Comparison of ENCODE assay signal across 10 cellular contexts in the genomic region with DNA sequence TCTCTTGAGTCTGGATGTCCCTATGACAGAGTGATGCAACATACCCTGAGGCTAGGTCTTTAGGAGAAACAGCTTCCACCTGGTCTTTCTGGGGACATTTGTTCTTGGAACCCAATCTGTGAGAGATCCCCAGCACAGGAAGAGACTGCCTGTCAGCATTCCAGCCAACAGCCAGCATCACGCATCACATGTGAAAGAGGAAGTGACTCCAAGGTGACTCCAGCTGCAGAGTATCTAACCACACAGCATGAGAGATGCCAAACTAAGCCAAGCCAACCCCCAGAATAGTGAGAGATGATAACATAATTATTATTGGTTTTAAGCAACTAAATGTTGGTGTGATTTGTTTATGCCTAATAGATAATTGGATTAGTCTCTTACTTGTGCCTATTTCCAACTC. TPM values are rescaled to one million over a fixed set of nuclear protein-coding genes. Genes with fewer than 3 reads are reported as not detected.
DNase-seq lines count a peak whose midpoint lies in the region; ATAC-seq and TF ChIP-seq lines count a peak whose summit lies in the region.
"Had no signal": no experiment of that assay in that cellular context is flagged by ENCODE, and none has a peak within 500 bp of the region (broad histone marks: within the 10 kb centered on the region; RNA-seq: fewer than 3 reads in every experiment).

No MANE protein-coding gene starts in this region.

- ATAC-seq in GM18858 (IDR thresholded peaks at IDR 0.05; ENCODE audit: unreplicated experiment) (peak; percentile 73), HG02884 (IDR thresholded peaks at IDR 0.05; ENCODE audit: unreplicated experiment) (peak; percentile 77), memory B cell (ENCODE audit: low read depth) (peak; percentile 61)
- ATAC-seq: activated T-cell treated with anti-CD3 and anti-CD28 coated beads, Interleukin-2, amount 50 U/mL, for 4 hours had no signal

- H3K36me3 ChIP-seq in tibial nerve (no peaks in the 10 kb centered on the region), testis (ENCODE audit: low read depth, missing control alignments) (no peaks in the 10 kb centered on the region)

- H3K27me3 Mint-ChIP-seq in memory B cell = peaks cover 5% of the 10 kb centered on the region

- H3K27me3 ChIP-seq in tibial nerve (no peaks in the 10 kb centered on the region), testis (no peaks in the 10 kb centered on the region)

- CTCF ChIA-PET in RWPE1 (lab: Yijun Ruan, JAX) = no interaction called here

- no peaks in the 10 kb centered on the region for H3K36me3 Mint-ChIP-seq in memory B cell

- H3K4me1 Mint-ChIP-seq in memory B cell = peaks cover under 1% of the 10 kb centered on the region

- WGBS in tibial nerve, 2 donors = 67 to 85% methylated on average over 1 of the region's 1 CpG
- WGBS in testis, 2 donors = 72 to 92% methylated on average over 1 of the region's 1 CpG

- POLR2A ChIA-PET in RWPE1 (lab: Yijun Ruan, JAX; ENCODE audit: low non-redundant PET) = no interaction called here

- H3K9me3 ChIP-seq in tibial nerve = no peaks in the 10 kb centered on the region
- no peaks in the 10 kb centered on the region for H3K9me3 ChIP-seq in testis

- TF ChIP-seq POLR2A in tibial nerve (IDR thresholded peaks at IDR 0.05) (no peak), testis (IDR thresholded peaks at IDR 0.05) (no peak)

- H3K4me3 Mint-ChIP-seq in memory B cell = no peak overlapping the region
- H3K4me3 Mint-ChIP-seq: activated T-cell treated with anti-CD3 and anti-CD28 coated beads, Interleukin-2, amount 50 U/mL, for 4 hours had no signal

- TF ChIP-seq CTCF in RWPE1 (conservative IDR thresholded peaks at IDR 0.05; ENCODE audit: low read depth) (no peak), tibial nerve (IDR thresholded peaks at IDR 0.05) (no peak), testis (IDR thresholded peaks at IDR 0.05) (no peak)

- H3K9me3 Mint-ChIP-seq in memory B cell = no peaks in the 10 kb centered on the region
- H3K9me3 Mint-ChIP-seq: activated T-cell treated with anti-CD3 and anti-CD28 coated beads, Interleukin-2, amount 50 U/mL, for 4 hours had no signal

- H3K27ac ChIP-seq in RWPE1 (no peak overlapping the region), tibial nerve (no peak overlapping the region), testis (no peak overlapping the region)

- H3K4me1 ChIP-seq in tibial nerve (peaks cover 0 to 5% (median 0%) of the 10 kb centered on the region in 4 donors), testis (no peaks in the 10 kb centered on the region)

- H3K27ac Mint-ChIP-seq in memory B cell = no peak overlapping the region

- intact Hi-C loops in testis (cut with DNase I; ENCODE audit: low total_unique reads) = loop anchor here (10.0 kb wide), 2 partner anchors 123 to 193 kb away; no protein-coding TSS in a partner anchor

- TF ChIP-seq EP300 in tibial nerve (IDR thresholded peaks at IDR 0.05) = no peak

- DNase-seq in RWPE1 (ENCODE audit: low spot score) = peak; percentile 8
- DNase-seq in memory B cell (ENCODE audit: low spot score in 2 of 2) = no peak
- DNase-seq in tibial nerve (ENCODE audit: low spot score in 2 of 2) = no peak
- DNase-seq in testis = no peak
- no peak for DNase-seq in NCI-H2227 (lab: John Stamatoyannopoulos, UW; ENCODE audit: unreplicated experiment)
- DNase-seq in NCI-H2107 (lab: John Stamatoyannopoulos, UW) = no peak
- DNase-seq: activated T-cell treated with anti-CD3 and anti-CD28 coated beads, Interleukin-2, amount 50 U/mL, for 4 hours had no signal

- no peak overlapping the region for H3K4me3 ChIP-seq in tibial nerve
- H3K4me3 ChIP-seq in testis = no peak overlapping the region

RNA-seq across cellular contexts. Expression of a gene that starts 35.7 kb away (rescaled TPM):
- total RNA-seq in tibial nerve = not detected
- total RNA-seq in testis = 10 to 100 TPM in 1 of 2 donors, 1 to 10 TPM in 1; 9.8 to 22.1 TPM
- polyA plus RNA-seq in testis (ENCODE audit: insufficient read depth, low read depth, low replicate concordance) = 13.7 TPM
- total RNA-seq: activated T-cell treated with anti-CD3 and anti-CD28 coated beads, Interleukin-2, amount 50 U/mL, for 4 hours; NCI-H460 had no signal

RNA-seq across cellular contexts. Expression of a gene that starts 59.6 kb away (rescaled TPM):
- total RNA-seq in tibial nerve (100 to 1,000 TPM; 232 to 490 (median 267) TPM), testis (10 to 100 TPM; 77.2 to 96.0 TPM)
- 126 TPM for polyA plus RNA-seq in testis (ENCODE audit: insufficient read depth, low read depth, low replicate concordance)

Comparison
In these comparisons a context has a peak if more than half of its experiments do, and no peak if none do; other contexts are left out.
1. RNA of a gene that starts 35.7 kb away (total RNA-seq): 9.8 to 22.1 TPM in testis; not detected in tibial nerve; every median in the first group is over 10 times any median in the second.
2. Peak in every context shown above with its lines, with median percentiles within 50 percentile points of each other: ATAC-seq.